In the genomic region with DNA sequence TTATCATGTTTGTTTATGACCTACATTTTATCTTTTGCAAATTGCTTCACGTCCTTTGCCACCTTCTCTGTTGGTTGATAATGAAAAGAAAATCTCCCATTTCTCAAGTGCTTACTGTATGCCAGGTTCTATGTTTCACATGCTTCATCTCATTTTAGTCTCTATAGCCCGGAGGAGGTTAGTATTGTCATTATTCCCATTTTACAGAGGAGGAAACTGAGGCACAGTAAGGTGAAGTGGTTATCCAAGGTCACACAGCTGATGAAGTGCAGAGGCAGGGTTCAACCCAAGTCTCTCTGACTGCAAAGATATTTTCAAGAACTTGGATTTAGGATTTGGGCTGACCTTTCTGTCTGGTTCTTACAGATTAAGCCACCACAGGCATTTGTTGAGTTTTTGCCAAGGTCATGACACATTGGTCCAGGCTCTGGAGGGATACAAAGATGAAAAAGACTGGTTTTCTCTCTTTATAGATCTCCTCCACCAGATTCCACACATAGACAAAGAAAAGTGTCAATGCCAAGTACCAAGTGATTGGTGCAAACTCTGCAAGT, we compare ENCODE assay signal across 1 cellular context.
TF ChIP-seq lines count a peak whose summit lies in the region.

No MANE protein-coding gene starts in this region.

TF ChIP-seq in K562, 482 proteins besides CTCF, POLR2A, EP300 and RAD21:
- TF ChIP-seq SOX6 (IDR thresholded peaks at IDR 0.05) (no peak), RBM25 (IDR thresholded peaks at IDR 0.05; ENCODE audit: low read depth, low read length, severe bottlenecking) (peak; percentile 81), CBFA2T2 (conservative IDR thresholded peaks at IDR 0.05) (0 out of 2 replicates have a peak, but pooled peaks have one; percentile 23), NFIC (IDR thresholded peaks at IDR 0.05) (0 out of 2 replicates have a peak, but pooled peaks have one; percentile 32), MEIS2 (IDR thresholded peaks at IDR 0.05; ENCODE audit: partially characterized antibody) (no peak), KDM1A (IDR thresholded peaks at IDR 0.05) (peak; percentile 68 to 75; a peak in 3 of 4 replicates), ESRRA (IDR thresholded peaks at IDR 0.05; ENCODE audit: borderline replicate concordance, low read depth) (peak; percentile 77), CBFA2T3 (IDR thresholded peaks at IDR 0.05) (peak; percentile 45; the same call in 1 of the 2 replicates)
